In genomic region chr16:11079657-11080187, GRCh38 we compare ENCODE assay signal across 9 cellular contexts.
DNase-seq lines count a peak whose midpoint lies in the region; ATAC-seq and TF ChIP-seq lines count a peak whose summit lies in the region.
"Had no signal": no experiment of that assay in that cellular context is flagged by ENCODE, and none has a peak within 500 bp of the region (broad histone marks: within the 10 kb centered on the region; RNA-seq: fewer than 3 reads in every experiment).

No MANE protein-coding gene starts in this region.

- H3K27me3 ChIP-seq in adipocyte (replicated peaks; ENCODE audit: control insufficient read depth, insufficient read depth, low read length) (no peaks in the 10 kb centered on the region), muscle layer of colon (ENCODE audit: control insufficient read depth in 1 of 2, insufficient read depth in 2 of 2, low read length in 2 of 2) (no peaks in the 10 kb centered on the region)

- H3K36me3 ChIP-seq in adipocyte (ENCODE audit: control insufficient read depth, insufficient read depth, low read length, severe bottlenecking) (no peaks in the 10 kb centered on the region), muscle layer of colon (ENCODE audit: insufficient read depth, low read length) (no peaks in the 10 kb centered on the region)

- H3K4me3 ChIP-seq in HFF-Myc (replicated peaks; ENCODE audit: low read depth, low read length) (no peak overlapping the region), adipocyte (ENCODE audit: low read length) (peak overlapping the region; percentile 12), muscle layer of colon (ENCODE audit: low read depth in 1 of 2, low read length in 2 of 2) (no peak overlapping the region)

- H3K9ac ChIP-seq in adipocyte (ENCODE audit: low read length) (peak overlapping the region; percentile 32), muscle layer of colon (ENCODE audit: low read length) (no peak overlapping the region)

- H3K9me3 ChIP-seq in adipocyte (ENCODE audit: control insufficient read depth, low read length) (no peaks in the 10 kb centered on the region), muscle layer of colon (ENCODE audit: low read length) (no peaks in the 10 kb centered on the region)

- DNase-seq in Ammon's horn (ENCODE audit: low spot score), result peak; percentile 14
- peak; percentile 89 for DNase-seq in HFF-Myc (ENCODE audit: extremely low read depth, low read depth)
- peak; percentile 86 for DNase-seq in adipocyte (ENCODE audit: low read depth)
- DNase-seq in NK-92 treated with Interleukin-12 subunit alpha and Interleukin-12 subunit beta, amount 100 ng/mL, for 24 hours (lab: John Stamatoyannopoulos, UW), result no peak
- DNase-seq in NOMO-1 treated with DMSO at 0.1 percent for 48 hours (lab: John Stamatoyannopoulos, UW; ENCODE audit: unreplicated experiment), result no peak
- DNase-seq in HuH-7.5 (ENCODE audit: low spot score), result no peak
- DNase-seq: KBM-7 had no signal

- no peak for TF ChIP-seq CTCF in HFF-Myc (IDR thresholded peaks at IDR 0.05; ENCODE audit: low read depth, low read length, missing control alignments)

- no peak for ATAC-seq in HG03196 (IDR thresholded peaks at IDR 0.05; ENCODE audit: unreplicated experiment)

- peaks cover 41% of the 10 kb centered on the region for H3K4me1 ChIP-seq in adipocyte (ENCODE audit: control insufficient read depth, insufficient read depth, low read length)
- peaks cover 89% of the 10 kb centered on the region for H3K4me1 ChIP-seq in muscle layer of colon (ENCODE audit: insufficient read depth, low read length)

- peak overlapping the region; percentile 71 for H3K27ac ChIP-seq in muscle layer of colon (ENCODE audit: low read depth, low read length)

Comparison
In these comparisons a context has a peak if more than half of its experiments do, and no peak if none do; other contexts are left out.
1. DNase-seq: peak in Ammon's horn (single experiment), HFF-Myc (single experiment) and adipocyte (single experiment); none in NK-92 treated with Interleukin-12 subunit alpha and Interleukin-12 subunit beta, amount 100 ng/mL, for 24 hours (single experiment), NOMO-1 treated with DMSO at 0.1 percent for 48 hours (single experiment) and HuH-7.5 (single experiment).